1 cellular context compared by ENCODE assay signal in the genomic region with DNA sequence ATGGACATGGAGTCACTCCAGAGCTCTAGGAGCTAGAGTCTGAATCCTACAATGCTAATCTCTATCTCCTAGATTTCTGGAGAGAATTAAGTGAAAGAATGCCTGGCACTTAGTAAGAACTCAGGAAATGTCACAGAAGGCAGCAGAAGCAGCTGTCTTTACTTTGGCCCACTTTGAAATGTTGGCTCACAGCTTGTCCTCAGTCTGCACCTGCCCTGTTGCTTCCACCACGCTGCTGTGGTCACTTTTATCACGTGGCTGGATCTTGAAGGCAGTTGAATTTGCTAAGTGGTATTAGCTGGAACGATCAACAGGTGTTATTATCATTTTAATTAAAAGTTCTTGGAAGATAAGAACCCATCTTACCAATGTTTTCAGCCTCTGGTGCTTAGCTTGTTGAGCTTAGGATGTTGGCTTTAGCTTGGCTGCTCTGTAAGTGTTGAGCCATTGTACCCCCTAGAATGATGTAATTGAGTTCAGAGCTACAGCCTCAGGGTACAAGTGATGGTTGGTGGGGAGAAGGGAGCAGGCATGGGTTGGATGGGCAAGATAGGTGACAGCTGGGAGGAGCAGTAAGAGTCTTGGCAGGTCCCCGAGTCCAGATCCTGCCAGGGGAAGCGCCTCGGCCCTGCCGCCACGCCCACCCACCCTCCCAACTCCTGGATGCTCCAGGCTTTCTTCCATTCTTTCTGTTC.
TF ChIP-seq lines count a peak whose summit lies in the region.

No MANE protein-coding gene starts in this region.

TF ChIP-seq in SK-N-SH, 30 proteins besides CTCF, POLR2A, EP300 and RAD21:
- 0 out of 2 replicates have a peak, but pooled peaks have one; percentile 49 for TF ChIP-seq RCOR1 (IDR thresholded peaks at IDR 0.05; ENCODE audit: low read length)
- TF ChIP-seq, protein P1, sequence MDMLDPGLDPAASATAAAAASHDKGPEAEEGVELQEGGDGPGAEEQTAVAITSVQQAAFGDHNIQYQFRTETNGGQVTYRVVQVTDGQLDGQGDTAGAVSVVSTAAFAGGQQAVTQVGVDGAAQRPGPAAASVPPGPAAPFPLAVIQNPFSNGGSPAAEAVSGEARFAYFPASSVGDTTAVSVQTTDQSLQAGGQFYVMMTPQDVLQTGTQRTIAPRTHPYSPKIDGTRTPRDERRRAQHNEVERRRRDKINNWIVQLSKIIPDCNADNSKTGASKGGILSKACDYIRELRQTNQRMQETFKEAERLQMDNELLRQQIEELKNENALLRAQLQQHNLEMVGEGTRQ (IDR thresholded peaks at IDR 0.05; ENCODE audit: borderline replicate concordance, low read depth, low read length), result no peak
- peak; percentile 77 for TF ChIP-seq TCF12 (IDR thresholded peaks at IDR 0.05)
- TF ChIP-seq, protein P2, sequence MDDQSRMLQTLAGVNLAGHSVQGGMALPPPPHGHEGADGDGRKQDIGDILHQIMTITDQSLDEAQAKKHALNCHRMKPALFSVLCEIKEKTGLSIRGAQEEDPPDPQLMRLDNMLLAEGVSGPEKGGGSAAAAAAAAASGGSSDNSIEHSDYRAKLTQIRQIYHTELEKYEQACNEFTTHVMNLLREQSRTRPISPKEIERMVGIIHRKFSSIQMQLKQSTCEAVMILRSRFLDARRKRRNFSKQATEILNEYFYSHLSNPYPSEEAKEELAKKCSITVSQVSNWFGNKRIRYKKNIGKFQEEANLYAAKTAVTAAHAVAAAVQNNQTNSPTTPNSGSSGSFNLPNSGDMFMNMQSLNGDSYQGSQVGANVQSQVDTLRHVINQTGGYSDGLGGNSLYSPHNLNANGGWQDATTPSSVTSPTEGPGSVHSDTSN (IDR thresholded peaks at IDR 0.05), result 0 out of 2 replicates have a peak, but pooled peaks have one; percentile 10
